In genomic region chr16:16145286-16145685, GRCh38 we compare ENCODE assay signal across 21 cellular contexts.
DNase-seq lines count a peak whose midpoint lies in the region; ATAC-seq, FAIRE-seq and TF ChIP-seq lines count a peak whose summit lies in the region.
"Had no signal": no experiment of that assay in that cellular context is flagged by ENCODE, and none has a peak within 500 bp of the region (broad histone marks: within the 10 kb centered on the region; RNA-seq: fewer than 3 reads in every experiment).

No MANE protein-coding gene starts in this region.

- peaks cover 5% of the 10 kb centered on the region for H3K4me1 Mint-ChIP-seq in MCF 10A (ENCODE audit: insufficient read depth, unreplicated experiment)
- no peaks in the 10 kb centered on the region for H3K4me1 Mint-ChIP-seq in endodermal cell
- no peaks in the 10 kb centered on the region for H3K4me1 Mint-ChIP-seq in progenitor cell of endocrine pancreas (ENCODE audit: low read depth)

- H3K36me3 Mint-ChIP-seq in MCF 10A (ENCODE audit: insufficient read depth, unreplicated experiment) (peaks cover 27% of the 10 kb centered on the region), endodermal cell (ENCODE audit: low read depth) (peaks cover 30% of the 10 kb centered on the region), progenitor cell of endocrine pancreas (ENCODE audit: insufficient read depth) (peaks cover 6% of the 10 kb centered on the region)

- H3K4me3 ChIP-seq in breast epithelium (no peak overlapping the region), OCI-LY7 (ENCODE audit: low read depth, low read length, poor library complexity, severe bottlenecking) (no peak overlapping the region), endodermal cell (ENCODE audit: low read length) (no peak overlapping the region), pancreas (no peak overlapping the region), hepatocyte (no peak overlapping the region)
- H3K4me3 ChIP-seq: A549; BLaER1 treated with 17β-estradiol and CSF1 and Interleukin-3, amounts not matched to agents 10 nM and 100 nM; SJCRH30 had no signal

- FAIRE-seq in pancreas (lab: Jason Lieb, UNC) = no peak
- FAIRE-seq: A549 had no signal

- no peaks in the 10 kb centered on the region for H4K20me1 ChIP-seq in OCI-LY7 (ENCODE audit: insufficient read depth, low read length)
- H4K20me1 ChIP-seq in hepatocyte (ENCODE audit: insufficient read depth, poor library complexity, severe bottlenecking) = no peaks in the 10 kb centered on the region

- H3K27me3 Mint-ChIP-seq in MCF 10A (ENCODE audit: insufficient read depth, unreplicated experiment) (no peaks in the 10 kb centered on the region), endodermal cell (ENCODE audit: insufficient read depth) (no peaks in the 10 kb centered on the region), progenitor cell of endocrine pancreas (no peaks in the 10 kb centered on the region)
- H3K27me3 Mint-ChIP-seq: CD8-positive, alpha-beta memory T cell had no signal

- H3K4me3 Mint-ChIP-seq in MCF 10A (ENCODE audit: unreplicated experiment) (no peak overlapping the region), endodermal cell (no peak overlapping the region), progenitor cell of endocrine pancreas (ENCODE audit: low read depth) (no peak overlapping the region)
- H3K4me3 Mint-ChIP-seq: CD8-positive, alpha-beta memory T cell had no signal

- H3K9ac ChIP-seq in endodermal cell (ENCODE audit: extremely low read depth, low read length, poor library complexity, severe bottlenecking) = no peak overlapping the region
- H3K9ac ChIP-seq: BLaER1 treated with 17β-estradiol and CSF1 and Interleukin-3, amounts not matched to agents 10 nM and 100 nM had no signal

- intact Hi-C loops in MCF 10A (cut with micrococcal nuclease) = no loop called here
- intact Hi-C loops in breast epithelium (cut with DNase I; ENCODE audit: low total_unique reads) = no loop called here
- intact Hi-C loops in OCI-LY7 (cut with micrococcal nuclease; ENCODE audit: unreplicated experiment) = no loop called here
- intact Hi-C loops in pancreas (cut with DNase I) = loop anchor here in 1 of 3 donors (10.0 kb wide), 1 partner anchor 370 kb away; no protein-coding TSS in a partner anchor

- 85 to 100% methylated on average over 2 to 5 of the region's 5 CpGs for WGBS in endodermal cell (ENCODE audit: insufficient coverage in 1 of 2, insufficient read length in 1 of 2), 2 experiments
- WGBS in pancreas, 2 donors = 87 to 88% methylated on average over 5 of the region's 5 CpGs
- WGBS in hepatocyte (ENCODE audit: low lambda C conversion rate, missing lambda C conversion rate) = 92% methylated on average over 5 of the region's 5 CpGs

- H3K27ac Mint-ChIP-seq in MCF 10A (ENCODE audit: low read depth, unreplicated experiment) (peak overlapping the region; percentile 39), endodermal cell (no peak overlapping the region), progenitor cell of endocrine pancreas (peak overlapping the region; percentile 56)

- H3K9me2 ChIP-seq in OCI-LY7 (ENCODE audit: insufficient read depth, low read length) (no peaks in the 10 kb centered on the region), hepatocyte (replicated peaks; ENCODE audit: insufficient read depth) (no peaks in the 10 kb centered on the region)

- TF ChIP-seq POLR2A in breast epithelium (IDR thresholded peaks at IDR 0.05) = no peak

- POLR2A ChIA-PET in MCF 10A (lab: Yijun Ruan, JAX) = no interaction called here
- POLR2A ChIA-PET in OCI-LY7 (lab: Charles Lee) = no interaction called here

- H2AFZ ChIP-seq in OCI-LY7 (ENCODE audit: low read length) (no peak overlapping the region), hepatocyte (no peak overlapping the region)

- DNase-seq in MCF 10A (ENCODE audit: unreplicated experiment) (no peak), breast epithelium (ENCODE audit: low spot score in 2 of 2) (no peak), OCI-LY7 (ENCODE audit: low spot score) (no peak), endodermal cell (no peak), progenitor cell of endocrine pancreas (ENCODE audit: low spot score, unreplicated experiment) (no peak), pancreas (no peak), hepatocyte (ENCODE audit: low spot score) (no peak)
- DNase-seq: CD8-positive, alpha-beta memory T cell; HCEC 1CT; KBM-7; MV-4-11; NCI-H1694 treated with DMSO at 0.1 percent for 48 hours; NCI-H2107; NCI-H510A treated with DMSO at 0.1 percent for 48 hours; NCI-H774; PC-3; RPMI8226; SJCRH30 had no signal

- H3K9me3 Mint-ChIP-seq in MCF 10A (ENCODE audit: unreplicated experiment) = no peaks in the 10 kb centered on the region
- H3K9me3 Mint-ChIP-seq in endodermal cell = no peaks in the 10 kb centered on the region
- no peaks in the 10 kb centered on the region for H3K9me3 Mint-ChIP-seq in progenitor cell of endocrine pancreas (ENCODE audit: low read depth)
- H3K9me3 Mint-ChIP-seq: CD8-positive, alpha-beta memory T cell had no signal

- BruUV-seq in MCF 10A (replicated peaks; lab: Mats Ljungman, UMichigan) (no TSS peak), OCI-LY7 (replicated peaks; lab: Mats Ljungman, UMichigan) (no TSS peak)

- CTCF ChIA-PET in MCF 10A (lab: Yijun Ruan, JAX) = interaction anchor here (0.6 to 1.3 kb wide), 3 partner anchors 9 to 379 kb away, joined by 3 to 4 read pairs (median 3); no protein-coding TSS in a partner anchor
- CTCF ChIA-PET in OCI-LY7 (lab: Charles Lee; ENCODE audit: unreplicated experiment) = no interaction called here

- H3K27ac ChIP-seq in breast epithelium (no peak overlapping the region), OCI-LY7 (ENCODE audit: low read depth, low read length, poor library complexity, severe bottlenecking) (no peak overlapping the region), endodermal cell (ENCODE audit: low read depth, low read length) (no peak overlapping the region), pancreas (no peak overlapping the region), hepatocyte (no peak overlapping the region)
- H3K27ac ChIP-seq: A549, SJCRH30 had no signal

- H3K4me1 ChIP-seq in breast epithelium (peaks cover 0 to 5% of the 10 kb centered on the region in 2 donors), OCI-LY7 (ENCODE audit: insufficient read depth, low read length, poor library complexity, severe bottlenecking) (peaks cover 12% of the 10 kb centered on the region), endodermal cell (ENCODE audit: control insufficient read depth, insufficient read depth, low read length) (no peaks in the 10 kb centered on the region), pancreas (peaks cover 0 to 14% (median 9%) of the 10 kb centered on the region in 3 donors), hepatocyte (ENCODE audit: insufficient read depth) (no peaks in the 10 kb centered on the region)
- H3K4me1 ChIP-seq: SJCRH30 had no signal

- H3K79me2 ChIP-seq in OCI-LY7 (ENCODE audit: insufficient read depth, low read depth, low read length) (no peaks in the 10 kb centered on the region), hepatocyte (no peaks in the 10 kb centered on the region)

- no peaks in the 10 kb centered on the region for H3K9me3 ChIP-seq in breast epithelium
- H3K9me3 ChIP-seq in OCI-LY7 (ENCODE audit: low read length) = no peaks in the 10 kb centered on the region
- H3K9me3 ChIP-seq in endodermal cell (ENCODE audit: control insufficient read depth, low read length) = no peaks in the 10 kb centered on the region
- H3K9me3 ChIP-seq in pancreas = no peaks in the 10 kb centered on the region
- no peaks in the 10 kb centered on the region for H3K9me3 ChIP-seq in hepatocyte (ENCODE audit: low read depth)
- H3K9me3 ChIP-seq: A549; BLaER1 treated with 17β-estradiol and CSF1 and Interleukin-3, amounts not matched to agents 10 nM and 100 nM; SJCRH30 had no signal

- H3K36me3 ChIP-seq in breast epithelium = no peaks in the 10 kb centered on the region
- peaks cover 51% of the 10 kb centered on the region for H3K36me3 ChIP-seq in OCI-LY7 (ENCODE audit: insufficient read depth, low read length)
- H3K36me3 ChIP-seq in endodermal cell (ENCODE audit: control insufficient read depth, insufficient read depth, low read length) = peaks cover 28% of the 10 kb centered on the region
- no peaks in the 10 kb centered on the region for H3K36me3 ChIP-seq in pancreas
- H3K36me3 ChIP-seq in hepatocyte (replicated peaks; ENCODE audit: insufficient read depth, low read depth) = no peaks in the 10 kb centered on the region
- H3K36me3 ChIP-seq: SJCRH30 had no signal

- H3K27me3 ChIP-seq in breast epithelium (no peaks in the 10 kb centered on the region), endodermal cell (ENCODE audit: control insufficient read depth, insufficient read depth, low read length, poor library complexity, severe bottlenecking) (no peaks in the 10 kb centered on the region), pancreas (no peaks in the 10 kb centered on the region), hepatocyte (no peaks in the 10 kb centered on the region)
- H3K27me3 ChIP-seq: BLaER1 treated with 17β-estradiol and CSF1 and Interleukin-3, amounts not matched to agents 10 nM and 100 nM; SJCRH30 had no signal

- TF ChIP-seq CTCF in MCF 10A (IDR thresholded peaks at IDR 0.05; ENCODE audit: unreplicated experiment) (no peak), breast epithelium (IDR thresholded peaks at IDR 0.05) (no peak), OCI-LY7 (conservative IDR thresholded peaks at IDR 0.05; ENCODE audit: low read length) (0 out of 2 replicates have a peak, but pooled peaks have one; percentile 24), endodermal cell (conservative IDR thresholded peaks at IDR 0.05) (peak; percentile 45), progenitor cell of endocrine pancreas (IDR thresholded peaks at IDR 0.05; ENCODE audit: unreplicated experiment) (no peak), pancreas (IDR thresholded peaks at IDR 0.05) (no peak), hepatocyte (IDR thresholded peaks at IDR 0.05; ENCODE audit: poor library complexity) (no peak)

- no peak for ATAC-seq in pancreas
- ATAC-seq in GM19328 (IDR thresholded peaks at IDR 0.05; ENCODE audit: unreplicated experiment) = no peak
- ATAC-seq: PC-3 had no signal

- H3K4me2 ChIP-seq in OCI-LY7 (ENCODE audit: low read length) = no peak overlapping the region
- H3K4me2 ChIP-seq in hepatocyte = no peak overlapping the region
- H3K4me2 ChIP-seq: A549 had no signal

Comparison
In these comparisons a context has a peak if more than half of its experiments do, and no peak if none do; other contexts are left out.
1. CTCF ChIP-seq: peak in OCI-LY7 (single experiment) and endodermal cell (single experiment); none in MCF 10A (single experiment), breast epithelium (0 of 3), progenitor cell of endocrine pancreas (single experiment), pancreas (0 of 4) and hepatocyte (single experiment).